ENCODE assay signal across 14 cellular contexts in genomic region chr21:46443910-46444309, GRCh38. TPM values are rescaled to one million over a fixed set of nuclear protein-coding genes. Genes with fewer than 3 reads are reported as not detected.
DNase-seq lines count a peak whose midpoint lies in the region; ATAC-seq and TF ChIP-seq lines count a peak whose summit lies in the region.
"Had no signal": no experiment of that assay in that cellular context is flagged by ENCODE, and none has a peak within 500 bp of the region (broad histone marks: within the 10 kb centered on the region; RNA-seq: fewer than 3 reads in every experiment).

No MANE protein-coding gene starts in this region.

- H3K4me1 ChIP-seq in A673 (ENCODE audit: insufficient read depth, low read length, poor library complexity, severe bottlenecking) (no peaks in the 10 kb centered on the region), HUES64 (ENCODE audit: insufficient read depth, low read length) (no peaks in the 10 kb centered on the region; the same call in 1 of the 2 replicates), neural progenitor cell (no peaks in the 10 kb centered on the region), OCI-LY7 (ENCODE audit: insufficient read depth, low read length, poor library complexity, severe bottlenecking) (no peaks in the 10 kb centered on the region)

- DNase-seq in A673 (ENCODE audit: low spot score) (no peak), neural progenitor cell (ENCODE audit: low spot score) (no peak), OCI-LY7 (ENCODE audit: low spot score) (no peak)
- no peak for DNase-seq in activated T-helper 2 cell treated with anti-CD3 and anti-CD28 coated beads, Interferon-gamma antibody, Interleukin-2, Interleukin-4, amounts not matched to agents 10 μg/mL and 5 μg/mL and 100 μg/mL, durations not matched to agents 14 hours and 24 hours and 36 hours (ENCODE audit: low spot score)
- DNase-seq: glutamatergic neuron, mammary epithelial cell, NCI-H1436 treated with DMSO at 0.1 percent for 48 hours had no signal

- H3K4me2 ChIP-seq in neural progenitor cell (no peak overlapping the region), OCI-LY7 (ENCODE audit: low read length) (no peak overlapping the region)

- intact Hi-C loops in A673 (cut with micrococcal nuclease; ENCODE audit: unreplicated experiment): no loop called here
- intact Hi-C loops in OCI-LY7 (cut with micrococcal nuclease; ENCODE audit: unreplicated experiment): no loop called here
- intact Hi-C loops in activated T-helper 2 cell treated with anti-CD3 and anti-CD28 coated beads, Interferon-gamma antibody, Interleukin-2, Interleukin-4, amounts not matched to agents 10 μg/mL and 5 μg/mL and 100 μg/mL, durations not matched to agents 14 hours and 24 hours and 36 hours (cut with micrococcal nuclease): no loop called here

- H3K36me3 ChIP-seq in A673 (ENCODE audit: insufficient read depth, low read length, poor library complexity, severe bottlenecking): peaks cover 41% of the 10 kb centered on the region
- peaks cover 76% of the 10 kb centered on the region for H3K36me3 ChIP-seq in HUES64 (ENCODE audit: insufficient read depth, low read length)
- peaks cover 3% of the 10 kb centered on the region for H3K36me3 ChIP-seq in neural progenitor cell
- peaks cover 99% of the 10 kb centered on the region for H3K36me3 ChIP-seq in OCI-LY7 (ENCODE audit: insufficient read depth, low read length)

- CTCF ChIA-PET in A673 (lab: Charles Lee) (no interaction called here), OCI-LY7 (lab: Charles Lee; ENCODE audit: unreplicated experiment) (no interaction called here)

- peaks cover 55% of the 10 kb centered on the region for H3K36me3 Mint-ChIP-seq in neural progenitor cell
- peaks cover 78% of the 10 kb centered on the region for H3K36me3 Mint-ChIP-seq in activated T-helper 2 cell treated with anti-CD3 and anti-CD28 coated beads, Interferon-gamma antibody, Interleukin-2, Interleukin-4, amounts not matched to agents 10 μg/mL and 5 μg/mL and 100 μg/mL, durations not matched to agents 14 hours and 24 hours and 36 hours (ENCODE audit: low read depth)

- BruUV-seq in A673 (replicated peaks; lab: Mats Ljungman, UMichigan) (no TSS peak), OCI-LY7 (replicated peaks; lab: Mats Ljungman, UMichigan) (no TSS peak)

- no peaks in the 10 kb centered on the region for H3K27me3 ChIP-seq in A673 (replicated peaks; ENCODE audit: insufficient read depth, low read depth, low read length, poor library complexity)
- H3K27me3 ChIP-seq in HUES64 (ENCODE audit: insufficient read depth, low read length): no peaks in the 10 kb centered on the region
- no peaks in the 10 kb centered on the region for H3K27me3 ChIP-seq in neural progenitor cell

- POLR2A ChIA-PET in A673 (lab: Charles Lee; ENCODE audit: low non-redundant PET): no interaction called here
- POLR2A ChIA-PET in OCI-LY7 (lab: Charles Lee): interaction anchor here (0.7 kb wide), 1 partner anchor 192 kb away, joined by 3 read pairs; the partner anchor contains the start of gene PRMT2

- TF ChIP-seq CTCF in A673 (conservative IDR thresholded peaks at IDR 0.05; ENCODE audit: low read depth, low read length) (no peak), neural progenitor cell (IDR thresholded peaks at IDR 0.05) (no peak), OCI-LY7 (conservative IDR thresholded peaks at IDR 0.05; ENCODE audit: low read length) (no peak)

- H3K9me3 Mint-ChIP-seq in neural progenitor cell: peaks cover 13% of the 10 kb centered on the region
- H3K9me3 Mint-ChIP-seq in activated T-helper 2 cell treated with anti-CD3 and anti-CD28 coated beads, Interferon-gamma antibody, Interleukin-2, Interleukin-4, amounts not matched to agents 10 μg/mL and 5 μg/mL and 100 μg/mL, durations not matched to agents 14 hours and 24 hours and 36 hours: peaks cover 9% of the 10 kb centered on the region

- peak overlapping the region; percentile 38 for H3K27ac ChIP-seq in A673 (ENCODE audit: low read depth, low read length, poor library complexity, severe bottlenecking)
- H3K27ac ChIP-seq in HUES64 (ENCODE audit: low read depth, low read length): peak overlapping the region; percentile 58
- peak overlapping the region; percentile 29 for H3K27ac ChIP-seq in neural progenitor cell
- no peak overlapping the region for H3K27ac ChIP-seq in OCI-LY7 (ENCODE audit: low read depth, low read length, poor library complexity, severe bottlenecking)

- no peak overlapping the region for H3K27ac Mint-ChIP-seq in neural progenitor cell
- no peak overlapping the region for H3K27ac Mint-ChIP-seq in activated T-helper 2 cell treated with anti-CD3 and anti-CD28 coated beads, Interferon-gamma antibody, Interleukin-2, Interleukin-4, amounts not matched to agents 10 μg/mL and 5 μg/mL and 100 μg/mL, durations not matched to agents 14 hours and 24 hours and 36 hours
- H3K27ac Mint-ChIP-seq: B cell; T-helper 1 cell treated with Interleukin-12 subunit alpha and Interleukin-12 subunit beta and Interleukin-4 antibody, amounts not matched to agents 30 μg/mL and 1 μg/mL, for 36 hours had no signal

- ATAC-seq in esophagus mucosa: peak; percentile 42
- no peak for ATAC-seq in GM19395 (IDR thresholded peaks at IDR 0.05; ENCODE audit: unreplicated experiment)
- ATAC-seq: GM12878 had no signal

- H3K79me2 ChIP-seq in neural progenitor cell (ENCODE audit: low read depth) (no peaks in the 10 kb centered on the region), OCI-LY7 (ENCODE audit: insufficient read depth, low read depth, low read length) (no peaks in the 10 kb centered on the region)

- H3K4me3 ChIP-seq in A673 (ENCODE audit: low read depth, low read length, poor library complexity, severe bottlenecking) (no peak overlapping the region), HUES64 (ENCODE audit: low read length) (no peak overlapping the region), neural progenitor cell (no peak overlapping the region), OCI-LY7 (ENCODE audit: low read depth, low read length, poor library complexity, severe bottlenecking) (no peak overlapping the region)
- H3K4me3 ChIP-seq: GM12878 had no signal

- WGBS in HUES64: 86% methylated on average over 8 of the region's 8 CpGs

- H2AFZ ChIP-seq in neural progenitor cell (replicated peaks): no peak overlapping the region
- H2AFZ ChIP-seq in OCI-LY7 (ENCODE audit: low read length): no peak overlapping the region

- H3K27me3 Mint-ChIP-seq in neural progenitor cell (ENCODE audit: insufficient read depth, low read depth): no peaks in the 10 kb centered on the region
- H3K27me3 Mint-ChIP-seq in activated T-helper 2 cell treated with anti-CD3 and anti-CD28 coated beads, Interferon-gamma antibody, Interleukin-2, Interleukin-4, amounts not matched to agents 10 μg/mL and 5 μg/mL and 100 μg/mL, durations not matched to agents 14 hours and 24 hours and 36 hours (ENCODE audit: low read depth): no peaks in the 10 kb centered on the region
- H3K27me3 Mint-ChIP-seq: B cell had no signal

- H3K4me3 Mint-ChIP-seq in neural progenitor cell: no peak overlapping the region
- H3K4me3 Mint-ChIP-seq in activated T-helper 2 cell treated with anti-CD3 and anti-CD28 coated beads, Interferon-gamma antibody, Interleukin-2, Interleukin-4, amounts not matched to agents 10 μg/mL and 5 μg/mL and 100 μg/mL, durations not matched to agents 14 hours and 24 hours and 36 hours (ENCODE audit: low read depth): no peak overlapping the region
- H3K4me3 Mint-ChIP-seq: B cell; nephron; T-helper 1 cell treated with Interleukin-12 subunit alpha and Interleukin-12 subunit beta and Interleukin-4 antibody, amounts not matched to agents 30 μg/mL and 1 μg/mL, for 36 hours had no signal

- H3K9me2 ChIP-seq in OCI-LY7 (ENCODE audit: insufficient read depth, low read length): no peaks in the 10 kb centered on the region

- no peaks in the 10 kb centered on the region for H4K20me1 ChIP-seq in neural progenitor cell (ENCODE audit: low read depth)
- H4K20me1 ChIP-seq in OCI-LY7 (ENCODE audit: insufficient read depth, low read length): no peaks in the 10 kb centered on the region

- no peaks in the 10 kb centered on the region for H3K4me1 Mint-ChIP-seq in neural progenitor cell
- H3K4me1 Mint-ChIP-seq in activated T-helper 2 cell treated with anti-CD3 and anti-CD28 coated beads, Interferon-gamma antibody, Interleukin-2, Interleukin-4, amounts not matched to agents 10 μg/mL and 5 μg/mL and 100 μg/mL, durations not matched to agents 14 hours and 24 hours and 36 hours (ENCODE audit: low read depth): peaks cover 6% of the 10 kb centered on the region
- H3K4me1 Mint-ChIP-seq: B cell, nephron had no signal

- H3K9ac ChIP-seq in HUES64 (ENCODE audit: low read depth, low read length) (no peak overlapping the region), neural progenitor cell (no peak overlapping the region)

- peaks cover 7% of the 10 kb centered on the region for H3K9me3 ChIP-seq in A673 (ENCODE audit: low read depth, low read length, poor library complexity, severe bottlenecking)
- no peaks in the 10 kb centered on the region; the same call in 1 of the 2 replicates for H3K9me3 ChIP-seq in HUES64 (ENCODE audit: insufficient read depth, low read depth, low read length)
- no peaks in the 10 kb centered on the region for H3K9me3 ChIP-seq in neural progenitor cell (ENCODE audit: low read depth)
- peaks cover 8% of the 10 kb centered on the region; the same call in 1 of the 2 replicates for H3K9me3 ChIP-seq in OCI-LY7 (ENCODE audit: low read length)

- no peaks in the 10 kb centered on the region for H3F3A ChIP-seq in neural progenitor cell (ENCODE audit: low read depth)

RNA-seq across cellular contexts. Expression of gene DIP2A, which starts 14.8 kb away (rescaled TPM):
- total RNA-seq in A673 (2021): 37.3 and 45.7 TPM in 2 replicates
- polyA plus RNA-seq in HUES64 (2013, experiment 1 of 2): 12.6 TPM
- polyA plus RNA-seq in HUES64 (2013, experiment 2 of 2): 17.1 TPM
- 25.5 TPM for total RNA-seq in esophagus mucosa
- 50.7 and 54.1 TPM in 2 replicates for total RNA-seq in neural progenitor cell (ENCODE audit: low replicate concordance)
- 27.9 and 30.2 TPM in 2 replicates for total RNA-seq in OCI-LY7 (2014; rRNA removed; shearing (Covaris generic))
- 44.7 and 52.5 TPM in 2 replicates for total RNA-seq in OCI-LY7 (2022)
- total RNA-seq in activated T-helper 2 cell treated with anti-CD3 and anti-CD28 coated beads, Interferon-gamma antibody, Interleukin-2, Interleukin-4, amounts not matched to agents 10 μg/mL and 5 μg/mL and 100 μg/mL, durations not matched to agents 14 hours and 24 hours and 36 hours: 36.1 and 37.5 TPM in 2 replicates
